ENCODE assay signal across 9 cellular contexts in genomic region chr2:101188683-101189405, GRCh38. TPM values are rescaled to one million over a fixed set of nuclear protein-coding genes. Genes with fewer than 3 reads are reported as not detected.
DNase-seq lines count a peak whose midpoint lies in the region; ATAC-seq and TF ChIP-seq lines count a peak whose summit lies in the region.
"Had no signal": no experiment of that assay in that cellular context is flagged by ENCODE, and none has a peak within 500 bp of the region (broad histone marks: within the 10 kb centered on the region; RNA-seq: fewer than 3 reads in every experiment).

No MANE protein-coding gene starts in this region.

- no peak overlapping the region for H3K4me3 ChIP-seq in upper lobe of left lung

- TF ChIP-seq EP300 in upper lobe of left lung (IDR thresholded peaks at IDR 0.05): no peak

- no peaks in the 10 kb centered on the region for H3K27me3 ChIP-seq in upper lobe of left lung

- 67 to 69% methylated on average over 5 of the region's 5 CpGs for WGBS in upper lobe of left lung, 2 donors

- no peak overlapping the region for H3K27ac Mint-ChIP-seq in glutamatergic neuron (ENCODE audit: unreplicated experiment)
- H3K27ac Mint-ChIP-seq: activated B cell treated with CpG ODN at 0.5 μM for 24 hours had no signal

- intact Hi-C loops in left ventricle myocardium superior (cut with micrococcal nuclease) (no loop called here), Right ventricle myocardium superior (cut with DNase I) (no loop called here)

- H3K4me1 Mint-ChIP-seq in glutamatergic neuron (ENCODE audit: low read depth, unreplicated experiment): peaks cover 2% of the 10 kb centered on the region

- H3K9me3 ChIP-seq in upper lobe of left lung: peaks cover 0 to 3% (median 0%) of the 10 kb centered on the region in 4 donors

- H3K27ac ChIP-seq in upper lobe of left lung: no peak overlapping the region

- no peak for DNase-seq in left ventricle myocardium superior
- DNase-seq in Right ventricle myocardium superior: no peak
- DNase-seq in SK-MEL-5 (ENCODE audit: low read depth, low spot score): peak; percentile 63
- peak; percentile 78 for DNase-seq in glutamatergic neuron
- no peak for DNase-seq in upper lobe of left lung
- no peak for DNase-seq in occipital lobe (lab: John Stamatoyannopoulos, UW)
- no peak for DNase-seq in DMS79 treated with DMSO at 0.1 percent for 48 hours (lab: John Stamatoyannopoulos, UW)
- DNase-seq: activated B cell treated with CpG ODN at 0.5 μM for 24 hours had no signal

- no peaks in the 10 kb centered on the region for H3K36me3 ChIP-seq in upper lobe of left lung

- in situ Hi-C loops in SK-MEL-5 (cut with HindIII; ENCODE audit: low pct_unique_long_range_greater_than_20kb, low sequenced_read_pairs): no loop called here

- peaks cover under 1% of the 10 kb centered on the region for H3K9me3 Mint-ChIP-seq in glutamatergic neuron (ENCODE audit: unreplicated experiment)

- no peaks in the 10 kb centered on the region for H3K4me1 ChIP-seq in upper lobe of left lung

- no peaks in the 10 kb centered on the region for H3K36me3 Mint-ChIP-seq in glutamatergic neuron (ENCODE audit: unreplicated experiment)

- peak; percentile 82 for TF ChIP-seq CTCF in glutamatergic neuron (IDR thresholded peaks at IDR 0.05; ENCODE audit: partially characterized antibody, unreplicated experiment)
- TF ChIP-seq CTCF in upper lobe of left lung (IDR thresholded peaks at IDR 0.05): peak in 4 of 6 experiments; percentile 19 to 41 (median 28)

- no peaks in the 10 kb centered on the region for H3K27me3 Mint-ChIP-seq in glutamatergic neuron (ENCODE audit: unreplicated experiment)

- TF ChIP-seq POLR2A in upper lobe of left lung (IDR thresholded peaks at IDR 0.05): no peak

- H3K4me3 Mint-ChIP-seq in glutamatergic neuron (ENCODE audit: unreplicated experiment): no peak overlapping the region
- H3K4me3 Mint-ChIP-seq: activated B cell treated with CpG ODN at 0.5 μM for 24 hours had no signal

- peak; percentile 52 for ATAC-seq in left ventricle myocardium superior
- no peak for ATAC-seq in Right ventricle myocardium superior (ENCODE audit: poor library complexity)
- no peak for ATAC-seq in upper lobe of left lung (ENCODE audit: low FRiP score in 2 of 2)
- no peak for ATAC-seq in GM18517 (IDR thresholded peaks at IDR 0.05; ENCODE audit: unreplicated experiment)

RNA-seq across cellular contexts. Expression of gene TBC1D8, which starts 37.7 kb away (rescaled TPM):
- total RNA-seq in left ventricle myocardium superior (47.8 TPM), Right ventricle myocardium superior (51.4 TPM), glutamatergic neuron (ENCODE audit: unreplicated experiment) (14.6 TPM), upper lobe of left lung (100 to 1,000 TPM in 1 of 6 donors, 10 to 100 TPM in 5; 21.0 to 133 (median 56.8) TPM), occipital lobe (11.7 TPM)
- total RNA-seq in SK-MEL-5 (2014; rRNA removed; shearing (Covaris generic)): 16.2 and 16.9 TPM in 2 replicates
- 22.4 and 33.0 TPM in 2 replicates for polyA plus RNA-seq in SK-MEL-5 (2015; cell fraction: cytosol; rRNA removed)
- polyA plus RNA-seq in SK-MEL-5 (2015; cell fraction: nucleus; rRNA removed): 128 and 212 TPM in 2 replicates

Comparison
In these comparisons a context has a peak if more than half of its experiments do, and no peak if none do; other contexts are left out.
1. DNase-seq: peak in SK-MEL-5 (single experiment) and glutamatergic neuron (single experiment); none in left ventricle myocardium superior (single experiment), Right ventricle myocardium superior (single experiment), upper lobe of left lung (0 of 2), occipital lobe (single experiment) and DMS79 treated with DMSO at 0.1 percent for 48 hours (single experiment).